Comparison of ENCODE assay signal across 10 cellular contexts in the genomic region with DNA sequence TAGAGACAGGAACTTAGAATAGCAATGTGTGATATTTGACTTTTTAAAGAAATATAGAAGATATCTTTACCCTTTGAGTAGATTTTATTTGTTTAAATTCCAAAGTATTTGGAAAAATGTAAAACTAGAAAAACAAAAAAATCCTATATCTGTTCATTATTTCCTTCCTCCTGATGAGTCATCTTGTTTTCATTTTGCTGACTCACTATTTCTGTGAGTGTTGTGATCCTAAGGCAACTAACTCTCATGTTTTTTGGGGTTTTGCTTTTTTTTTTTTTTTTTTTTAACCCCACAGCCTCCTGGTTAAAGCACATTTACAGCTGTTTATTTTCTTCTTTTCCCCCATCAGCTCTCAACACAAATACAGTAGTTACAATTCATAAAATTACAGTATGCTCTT. TPM values are rescaled to one million over a fixed set of nuclear protein-coding genes. Genes with fewer than 3 reads are reported as not detected.
DNase-seq lines count a peak whose midpoint lies in the region; ATAC-seq, FAIRE-seq and TF ChIP-seq lines count a peak whose summit lies in the region.
"Had no signal": no experiment of that assay in that cellular context is flagged by ENCODE, and none has a peak within 500 bp of the region (broad histone marks: within the 10 kb centered on the region; RNA-seq: fewer than 3 reads in every experiment).

No MANE protein-coding gene starts in this region.

- CTCF ChIA-PET in CD4-positive, alpha-beta T cell (lab: Charles Lee): interaction anchor here (0.6 to 1.4 kb wide), 3 partner anchors 12 to 390 kb away, joined by 3 read pairs; no protein-coding TSS in a partner anchor

- DNase-seq in CD4-positive, alpha-beta T cell: no peak
- DNase-seq in frontal cortex (ENCODE audit: low spot score in 2 of 2): no peak
- DNase-seq in GM12892 (ENCODE audit: insufficient read length): no peak
- DNase-seq in DMS79 treated with DMSO at 0.1 percent for 48 hours (lab: John Stamatoyannopoulos, UW): no peak
- no peak for DNase-seq in nucleus accumbens (lab: John Stamatoyannopoulos, UW)
- DNase-seq: endodermal cell, NCI-H2107 had no signal

- H3K27ac ChIP-seq in CD4-positive, alpha-beta T cell (ENCODE audit: low read depth, low read length): no peak overlapping the region

- no peak for TF ChIP-seq POLR2A in GM12892 (IDR thresholded peaks at IDR 0.05; ENCODE audit: low read depth, low read length)

- no peak overlapping the region for H3K4me3 Mint-ChIP-seq in CD4-positive, alpha-beta T cell
- peak overlapping the region; percentile 54 for H3K4me3 Mint-ChIP-seq in activated T-helper 17 cell treated with anti-CD3 and anti-CD28 coated beads, Interleukin-2, amount 50 U/mL, for 72 hours
- H3K4me3 Mint-ChIP-seq: endodermal cell had no signal

- ATAC-seq in CD4-positive, alpha-beta T cell (ENCODE audit: poor library complexity): no peak
- ATAC-seq in HG03432 (IDR thresholded peaks at IDR 0.05; ENCODE audit: unreplicated experiment): peak; percentile 45
- ATAC-seq in activated T-helper 17 cell treated with anti-CD3 and anti-CD28 coated beads, Interleukin-2, amount 50 U/mL, for 72 hours (replicated peaks): peak; percentile 30
- ATAC-seq in GM21529 (IDR thresholded peaks at IDR 0.05; ENCODE audit: unreplicated experiment): no peak

- H3K27me3 ChIP-seq in CD4-positive, alpha-beta T cell (ENCODE audit: control insufficient read depth, insufficient read depth, low read length): no peaks in the 10 kb centered on the region

- intact Hi-C loops in CD4-positive, alpha-beta T cell (cut with DNase I, micrococcal nuclease): loop anchor here in 1 of 2 experiments (5.0 kb wide), 2 partner anchors 34 to 36 kb away; a partner anchor contains a TSS

- no peaks in the 10 kb centered on the region for H3K9me3 Mint-ChIP-seq in CD4-positive, alpha-beta T cell
- H3K9me3 Mint-ChIP-seq in activated T-helper 17 cell treated with anti-CD3 and anti-CD28 coated beads, Interleukin-2, amount 50 U/mL, for 72 hours: no peaks in the 10 kb centered on the region
- H3K9me3 Mint-ChIP-seq: endodermal cell had no signal

- H3K27ac Mint-ChIP-seq in CD4-positive, alpha-beta T cell: peak overlapping the region; percentile 34
- peak overlapping the region; percentile 97 for H3K27ac Mint-ChIP-seq in activated T-helper 17 cell treated with anti-CD3 and anti-CD28 coated beads, Interleukin-2, amount 50 U/mL, for 72 hours

- no peaks in the 10 kb centered on the region for H3K36me3 Mint-ChIP-seq in CD4-positive, alpha-beta T cell (ENCODE audit: low read depth)
- peaks cover 7% of the 10 kb centered on the region for H3K36me3 Mint-ChIP-seq in activated T-helper 17 cell treated with anti-CD3 and anti-CD28 coated beads, Interleukin-2, amount 50 U/mL, for 72 hours (ENCODE audit: low read depth)

- H3K9me3 ChIP-seq in CD4-positive, alpha-beta T cell (ENCODE audit: control insufficient read depth, low read length): no peaks in the 10 kb centered on the region

- no peaks in the 10 kb centered on the region for H3K27me3 Mint-ChIP-seq in CD4-positive, alpha-beta T cell
- H3K27me3 Mint-ChIP-seq in activated T-helper 17 cell treated with anti-CD3 and anti-CD28 coated beads, Interleukin-2, amount 50 U/mL, for 72 hours: no peaks in the 10 kb centered on the region

- FAIRE-seq in frontal cortex (lab: Jason Lieb, UNC): peak; percentile 83
- FAIRE-seq in GM12892 (lab: Jason Lieb, UNC): no peak

- POLR2A ChIA-PET in CD4-positive, alpha-beta T cell (lab: Charles Lee): interaction anchor here (0.7 kb wide), 1 partner anchor 15 kb away, joined by 3 read pairs; no protein-coding TSS in a partner anchor

- no peak for TF ChIP-seq CTCF in CD4-positive, alpha-beta T cell (IDR thresholded peaks at IDR 0.05)

- H3K4me1 Mint-ChIP-seq in CD4-positive, alpha-beta T cell (ENCODE audit: low read depth): peaks cover 65% of the 10 kb centered on the region
- peaks cover 37% of the 10 kb centered on the region for H3K4me1 Mint-ChIP-seq in activated T-helper 17 cell treated with anti-CD3 and anti-CD28 coated beads, Interleukin-2, amount 50 U/mL, for 72 hours

RNA-seq across cellular contexts. Expression of a gene that starts 37.8 kb away (rescaled TPM):
- total RNA-seq in CD4-positive, alpha-beta T cell: 10 to 100 TPM; 25.0 to 25.3 TPM
- total RNA-seq in activated T-helper 17 cell treated with anti-CD3 and anti-CD28 coated beads, Interleukin-2, amount 50 U/mL, for 72 hours: 10 to 100 TPM; 64.9 to 72.9 TPM
- 0.41 TPM for total RNA-seq in frontal cortex
- 0.17 TPM for polyA plus RNA-seq in GM12892 (2012; ENCODE audit: missing spikeins)
- total RNA-seq: endodermal cell had no signal

Comparison
In these comparisons a context has a peak if more than half of its experiments do, and no peak if none do; other contexts are left out.
1. ATAC-seq: peak in HG03432 (single experiment) and activated T-helper 17 cell treated with anti-CD3 and anti-CD28 coated beads, Interleukin-2, amount 50 U/mL, for 72 hours (single experiment); none in CD4-positive, alpha-beta T cell (single experiment) and GM21529 (single experiment).
2. RNA of a gene that starts 37.8 kb away (total RNA-seq): 64.9 to 72.9 TPM in activated T-helper 17 cell treated with anti-CD3 and anti-CD28 coated beads, Interleukin-2, amount 50 U/mL, for 72 hours and 25.0 to 25.3 TPM in CD4-positive, alpha-beta T cell; 0.41 TPM in frontal cortex (single experiment); every median in the first group is over 10 times any median in the second.